Comparison of ENCODE assay signal across 11 cellular contexts in genomic region chr17:46977750-46978488, GRCh38. TPM values are rescaled to one million over a fixed set of nuclear protein-coding genes. Genes with fewer than 3 reads are reported as not detected.
DNase-seq lines count a peak whose midpoint lies in the region; ATAC-seq and TF ChIP-seq lines count a peak whose summit lies in the region.
"Had no signal": no experiment of that assay in that cellular context is flagged by ENCODE, and none has a peak within 500 bp of the region (broad histone marks: within the 10 kb centered on the region; RNA-seq: fewer than 3 reads in every experiment).

No MANE protein-coding gene starts in this region.

- POLR2A ChIA-PET in activated CD4-positive, alpha-beta memory T cell treated with anti-CD3 and anti-CD28 coated beads, Interleukin-2, amount 10 ng/mL, durations not matched to agents 7 days and 5 days (lab: Charles Lee) = no interaction called here
- POLR2A ChIA-PET in PC-9 (lab: Charles Lee; ENCODE audit: unreplicated experiment) = no interaction called here

- H3K27me3 Mint-ChIP-seq in activated CD4-positive, alpha-beta T cell treated with anti-CD3 and anti-CD28 coated beads, Interleukin-2, amount 10 ng/mL, durations not matched to agents 24 days and 14 days = peaks cover 47% of the 10 kb centered on the region
- peaks cover 53% of the 10 kb centered on the region for H3K27me3 Mint-ChIP-seq in activated CD4-positive, alpha-beta memory T cell treated with anti-CD3 and anti-CD28 coated beads, Interleukin-2, amount 10 ng/mL, durations not matched to agents 7 days and 5 days
- peaks cover 13 to 21% (median 15%) of the 10 kb centered on the region in 3 donors for H3K27me3 Mint-ChIP-seq in immature natural killer cell (ENCODE audit: low read depth in 3 of 3)

- H3K9me3 ChIP-seq in stomach = no peaks in the 10 kb centered on the region
- H3K9me3 ChIP-seq in PC-9 (ENCODE audit: insufficient read depth, low read depth) = no peaks in the 10 kb centered on the region
- H3K9me3 ChIP-seq: right lobe of liver had no signal

- no peaks in the 10 kb centered on the region for H3K36me3 ChIP-seq in stomach
- no peaks in the 10 kb centered on the region for H3K36me3 ChIP-seq in PC-9 (ENCODE audit: low read depth)
- H3K36me3 ChIP-seq: right lobe of liver, SJSA1 had no signal

- ATAC-seq in GM18861 (IDR thresholded peaks at IDR 0.05; ENCODE audit: unreplicated experiment) (no peak), GM19397 (IDR thresholded peaks at IDR 0.05; ENCODE audit: unreplicated experiment) (no peak)

- no peak for TF ChIP-seq CTCF in stomach (IDR thresholded peaks at IDR 0.05)
- TF ChIP-seq CTCF in PC-9 (conservative IDR thresholded peaks at IDR 0.05) = no peak

- 14 to 24% (median 17%) methylated on average over 33 to 36 of the region's 36 CpGs for whole genome bisulfite sequencing in stomach, 5 donors

- H3K27me3 ChIP-seq in stomach (peaks cover 4 to 65% (median 35%) of the 10 kb centered on the region in 3 donors), PC-9 (ENCODE audit: insufficient read depth, low read depth) (peaks cover 37% of the 10 kb centered on the region)

- no peak for TF ChIP-seq EP300 in stomach (IDR thresholded peaks at IDR 0.05)

- no peaks in the 10 kb centered on the region for H3K9me3 Mint-ChIP-seq in activated CD4-positive, alpha-beta T cell treated with anti-CD3 and anti-CD28 coated beads, Interleukin-2, amount 10 ng/mL, durations not matched to agents 24 days and 14 days
- H3K9me3 Mint-ChIP-seq in activated CD4-positive, alpha-beta memory T cell treated with anti-CD3 and anti-CD28 coated beads, Interleukin-2, amount 10 ng/mL, durations not matched to agents 7 days and 5 days = no peaks in the 10 kb centered on the region
- no peaks in the 10 kb centered on the region for H3K9me3 Mint-ChIP-seq in immature natural killer cell

- CTCF ChIA-PET in activated CD4-positive, alpha-beta memory T cell treated with anti-CD3 and anti-CD28 coated beads, Interleukin-2, amount 10 ng/mL, durations not matched to agents 7 days and 5 days (lab: Charles Lee) = no interaction called here
- CTCF ChIA-PET in PC-9 (lab: Charles Lee) = no interaction called here

- no peak for DNase-seq in activated CD4-positive, alpha-beta T cell treated with anti-CD3 and anti-CD28 coated beads, Interleukin-2, amount 10 ng/mL, durations not matched to agents 24 days and 14 days
- DNase-seq in activated CD4-positive, alpha-beta T cell treated with anti-CD3 and anti-CD28 coated beads for 48 hours = no peak
- no peak for DNase-seq in activated CD4-positive, alpha-beta memory T cell treated with anti-CD3 and anti-CD28 coated beads, Interleukin-2, amount 10 ng/mL, durations not matched to agents 7 days and 5 days
- DNase-seq in immature natural killer cell = no peak
- DNase-seq in stomach = no peak
- DNase-seq in PC-9 = no peak

- H3K4me3 Mint-ChIP-seq in activated CD4-positive, alpha-beta T cell treated with anti-CD3 and anti-CD28 coated beads, Interleukin-2, amount 10 ng/mL, durations not matched to agents 24 days and 14 days = peak overlapping the region; percentile 86
- peak overlapping the region; percentile 60 for H3K4me3 Mint-ChIP-seq in activated CD4-positive, alpha-beta memory T cell treated with anti-CD3 and anti-CD28 coated beads, Interleukin-2, amount 10 ng/mL, durations not matched to agents 7 days and 5 days
- peak overlapping the region; percentile 64 to 86 (median 75) for H3K4me3 Mint-ChIP-seq in immature natural killer cell

- no peak for TF ChIP-seq POLR2A in stomach (IDR thresholded peaks at IDR 0.05)

- H3K4me2 ChIP-seq in PC-9 = no peak overlapping the region

- intact Hi-C loops in activated CD4-positive, alpha-beta T cell treated with anti-CD3 and anti-CD28 coated beads, Interleukin-2, amount 10 ng/mL, durations not matched to agents 24 days and 14 days (cut with micrococcal nuclease) = no loop called here
- intact Hi-C loops in stomach (cut with DNase I; ENCODE audit: low total_unique reads) = no loop called here
- intact Hi-C loops in PC-9 (cut with micrococcal nuclease; ENCODE audit: unreplicated experiment) = no loop called here

- H2AFZ ChIP-seq in PC-9 = no peak overlapping the region

- H4K20me1 ChIP-seq in PC-9 (ENCODE audit: insufficient read depth) = no peaks in the 10 kb centered on the region

- H3K4me1 ChIP-seq in stomach (peaks cover 19 to 24% (median 23%) of the 10 kb centered on the region in 4 donors), PC-9 (replicated peaks; ENCODE audit: insufficient read depth) (peaks cover 10% of the 10 kb centered on the region; the same call in 1 of the 2 replicates)

- no peaks in the 10 kb centered on the region for H3K9me2 ChIP-seq in PC-9 (ENCODE audit: insufficient read depth)

- BruUV-seq in PC-9 (replicated peaks; lab: Mats Ljungman, UMichigan) = no TSS peak

- H3K27ac ChIP-seq in stomach = no peak overlapping the region
- H3K27ac ChIP-seq in PC-9 = no peak overlapping the region
- H3K27ac ChIP-seq: right lobe of liver, SJSA1 had no signal

- H3K4me3 ChIP-seq in stomach = peak overlapping the region; percentile 49 to 79 (median 60)
- H3K4me3 ChIP-seq in PC-9 = no peak overlapping the region

- peaks cover 2% of the 10 kb centered on the region for H3K36me3 Mint-ChIP-seq in activated CD4-positive, alpha-beta T cell treated with anti-CD3 and anti-CD28 coated beads, Interleukin-2, amount 10 ng/mL, durations not matched to agents 24 days and 14 days (ENCODE audit: low read depth)
- no peaks in the 10 kb centered on the region for H3K36me3 Mint-ChIP-seq in activated CD4-positive, alpha-beta memory T cell treated with anti-CD3 and anti-CD28 coated beads, Interleukin-2, amount 10 ng/mL, durations not matched to agents 7 days and 5 days (ENCODE audit: low read depth)
- peaks cover 8 to 12% (median 11%) of the 10 kb centered on the region in 3 donors for H3K36me3 Mint-ChIP-seq in immature natural killer cell

- peak overlapping the region; percentile 72 for H3K27ac Mint-ChIP-seq in activated CD4-positive, alpha-beta T cell treated with anti-CD3 and anti-CD28 coated beads, Interleukin-2, amount 10 ng/mL, durations not matched to agents 24 days and 14 days
- H3K27ac Mint-ChIP-seq in activated CD4-positive, alpha-beta memory T cell treated with anti-CD3 and anti-CD28 coated beads, Interleukin-2, amount 10 ng/mL, durations not matched to agents 7 days and 5 days = no peak overlapping the region
- no peak overlapping the region for H3K27ac Mint-ChIP-seq in immature natural killer cell

- H3K79me2 ChIP-seq in PC-9 (ENCODE audit: low read depth) = no peaks in the 10 kb centered on the region

- peaks cover 8% of the 10 kb centered on the region for H3K4me1 Mint-ChIP-seq in activated CD4-positive, alpha-beta T cell treated with anti-CD3 and anti-CD28 coated beads, Interleukin-2, amount 10 ng/mL, durations not matched to agents 24 days and 14 days
- peaks cover 12% of the 10 kb centered on the region for H3K4me1 Mint-ChIP-seq in activated CD4-positive, alpha-beta memory T cell treated with anti-CD3 and anti-CD28 coated beads, Interleukin-2, amount 10 ng/mL, durations not matched to agents 7 days and 5 days
- H3K4me1 Mint-ChIP-seq in immature natural killer cell = peaks cover 8 to 17% of the 10 kb centered on the region in 2 donors

- no peaks in the 10 kb centered on the region for H3F3A ChIP-seq in PC-9 (ENCODE audit: insufficient read depth, low read depth)

RNA-seq across cellular contexts. Expression of gene RPRML, which starts 1.1 kb away (rescaled TPM):
- total RNA-seq in activated CD4-positive, alpha-beta T cell treated with anti-CD3 and anti-CD28 coated beads, Interleukin-2, amount 10 ng/mL, durations not matched to agents 24 days and 14 days = not detected in 2 replicates
- total RNA-seq in activated CD4-positive, alpha-beta memory T cell treated with anti-CD3 and anti-CD28 coated beads, Interleukin-2, amount 10 ng/mL, durations not matched to agents 7 days and 5 days = not detected
- polyA plus RNA-seq in immature natural killer cell (not detected), stomach (1 to 10 TPM in 1 of 3 donors, under 1 TPM in 2; 0.37 to 2.4 (median 0.40) TPM)
- total RNA-seq in stomach (not detected), PC-9 (2021) (not detected in 2 replicates)
- total RNA-seq: HT1080, SJSA1 had no signal

RNA-seq across cellular contexts. Expression of gene GOSR2, which starts 55.0 kb away (rescaled TPM):
- total RNA-seq in activated CD4-positive, alpha-beta T cell treated with anti-CD3 and anti-CD28 coated beads, Interleukin-2, amount 10 ng/mL, durations not matched to agents 24 days and 14 days = 57.9 and 62.2 TPM in 2 replicates
- 10 to 100 TPM; 53.2 to 56.3 TPM for total RNA-seq in activated CD4-positive, alpha-beta memory T cell treated with anti-CD3 and anti-CD28 coated beads, Interleukin-2, amount 10 ng/mL, durations not matched to agents 7 days and 5 days
- polyA plus RNA-seq in immature natural killer cell = 10 to 100 TPM; 36.9 to 62.4 (median 57.6) TPM
- 10 to 100 TPM; 25.0 to 84.0 (median 42.0) TPM for total RNA-seq in stomach
- polyA plus RNA-seq in stomach = 10 to 100 TPM; 15.3 to 24.1 (median 23.0) TPM
- total RNA-seq in PC-9 (2021) = 31.7 and 34.5 TPM in 2 replicates
